In the genomic region with DNA sequence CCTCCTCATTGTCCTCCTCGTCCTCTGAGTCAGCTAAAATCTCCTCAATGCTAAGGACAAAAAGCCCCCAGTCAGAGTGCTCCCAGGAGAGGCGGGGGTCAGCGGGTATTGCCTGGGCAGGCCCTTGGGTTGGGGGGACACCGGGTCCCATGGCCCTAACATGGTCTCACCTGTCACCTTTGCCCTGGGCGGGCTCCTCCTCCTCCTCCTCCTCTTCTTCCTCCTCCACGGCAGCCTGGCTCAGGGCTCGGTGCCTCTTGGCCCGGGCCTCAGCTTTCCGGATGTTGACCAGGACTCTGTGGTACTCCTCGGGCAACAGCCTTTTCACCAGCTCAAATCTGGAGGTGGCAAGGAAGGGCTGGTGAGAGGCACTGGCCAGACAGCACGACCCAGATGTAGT, we compare ENCODE assay signal across 24 cellular contexts. TPM values are rescaled to one million over a fixed set of nuclear protein-coding genes. Genes with fewer than 3 reads are reported as not detected.
DNase-seq lines count a peak whose midpoint lies in the region; ATAC-seq and TF ChIP-seq lines count a peak whose summit lies in the region.
"Had no signal": no experiment of that assay in that cellular context is flagged by ENCODE, and none has a peak within 500 bp of the region (broad histone marks: within the 10 kb centered on the region; RNA-seq: fewer than 3 reads in every experiment).

No MANE protein-coding gene starts in this region.

- H3K4me3 ChIP-seq in left ventricle myocardium inferior (no peak overlapping the region), duodenal mucosa (ENCODE audit: low read depth in 1 of 2, low read length in 2 of 2) (no peak overlapping the region)
- H3K4me3 ChIP-seq: A549, gastrocnemius medialis, MG63 had no signal

- no peak overlapping the region for H3K9ac ChIP-seq in duodenal mucosa (ENCODE audit: low read depth in 1 of 2, low read length in 2 of 2)

- H3K4me1 ChIP-seq in left ventricle myocardium inferior: peaks cover 9% of the 10 kb centered on the region
- no peaks in the 10 kb centered on the region for H3K4me1 ChIP-seq in duodenal mucosa (ENCODE audit: control insufficient read depth in 1 of 2, insufficient read depth in 2 of 2, low read length in 2 of 2)
- H3K4me1 ChIP-seq: A549 had no signal

- H3K36me3 Mint-ChIP-seq in progenitor cell of endocrine pancreas (ENCODE audit: insufficient read depth): peaks cover 18% of the 10 kb centered on the region
- H3K36me3 Mint-ChIP-seq in CD4-positive, alpha-beta T cell (ENCODE audit: low read depth): peaks cover 65% of the 10 kb centered on the region

- no peaks in the 10 kb centered on the region for H3K27me3 Mint-ChIP-seq in progenitor cell of endocrine pancreas
- no peaks in the 10 kb centered on the region for H3K27me3 Mint-ChIP-seq in CD4-positive, alpha-beta T cell
- H3K27me3 Mint-ChIP-seq: activated T-helper 17 cell treated with anti-CD3 and anti-CD28 coated beads, Interleukin-2, amount 50 U/mL, for 72 hours had no signal

- DNase-seq in left ventricle myocardium inferior: no peak
- no peak for DNase-seq in left cardiac atrium
- DNase-seq in progenitor cell of endocrine pancreas (ENCODE audit: low spot score, unreplicated experiment): no peak
- DNase-seq in posterior vena cava (ENCODE audit: low spot score): no peak
- no peak for DNase-seq in SHP77 treated with DMSO at 0.1 percent for 48 hours (lab: John Stamatoyannopoulos, UW)
- no peak for DNase-seq in CD4-positive, alpha-beta T cell
- no peak for DNase-seq in LoVo (ENCODE audit: low spot score)
- DNase-seq: amniotic stem cell, COR-L47, cortex of kidney, DMS79 treated with DMSO at 0.1 percent for 48 hours, gastrocnemius medialis, GOT3, islet precursor cell, mammary epithelial cell, MG63, NCI-H1417, NCI-H2107, NCI-H446 treated with DMSO at 0.1 percent for 48 hours, T-helper 9 cell had no signal

- TF ChIP-seq CTCF in left ventricle myocardium inferior (IDR thresholded peaks at IDR 0.05; ENCODE audit: borderline replicate concordance) (no peak), progenitor cell of endocrine pancreas (IDR thresholded peaks at IDR 0.05; ENCODE audit: unreplicated experiment) (no peak)
- no peak for TF ChIP-seq CTCF in CD4-positive, alpha-beta T cell (IDR thresholded peaks at IDR 0.05)

- H3K9me3 ChIP-seq in left ventricle myocardium inferior (replicated peaks): no peaks in the 10 kb centered on the region
- no peaks in the 10 kb centered on the region for H3K9me3 ChIP-seq in duodenal mucosa (ENCODE audit: control insufficient read depth in 1 of 2, low read length in 2 of 2)
- H3K9me3 ChIP-seq in CD4-positive, alpha-beta T cell (ENCODE audit: control insufficient read depth, low read length): no peaks in the 10 kb centered on the region
- H3K9me3 ChIP-seq: A549, gastrocnemius medialis, MG63 had no signal

- CTCF ChIA-PET in CD4-positive, alpha-beta T cell (lab: Charles Lee): no interaction called here

- peaks cover 75% of the 10 kb centered on the region for H3K36me3 ChIP-seq in left ventricle myocardium inferior
- H3K36me3 ChIP-seq in duodenal mucosa (ENCODE audit: control insufficient read depth in 1 of 2, insufficient read depth in 2 of 2, low read length in 2 of 2): peaks cover 25 to 68% of the 10 kb centered on the region in 2 donors

- no peaks in the 10 kb centered on the region for H3K9me3 Mint-ChIP-seq in progenitor cell of endocrine pancreas (ENCODE audit: low read depth)
- H3K9me3 Mint-ChIP-seq in CD4-positive, alpha-beta T cell: no peaks in the 10 kb centered on the region
- H3K9me3 Mint-ChIP-seq: activated T-helper 17 cell treated with anti-CD3 and anti-CD28 coated beads, Interleukin-2, amount 50 U/mL, for 72 hours; WTC11 had no signal

- no peaks in the 10 kb centered on the region for H3K4me1 Mint-ChIP-seq in progenitor cell of endocrine pancreas (ENCODE audit: low read depth)
- H3K4me1 Mint-ChIP-seq in CD4-positive, alpha-beta T cell (ENCODE audit: low read depth): no peaks in the 10 kb centered on the region
- H3K4me1 Mint-ChIP-seq: activated T-helper 17 cell treated with anti-CD3 and anti-CD28 coated beads, Interleukin-2, amount 50 U/mL, for 72 hours had no signal

- H3K27ac Mint-ChIP-seq in progenitor cell of endocrine pancreas: peak overlapping the region; percentile 41
- H3K27ac Mint-ChIP-seq in CD4-positive, alpha-beta T cell: no peak overlapping the region
- H3K27ac Mint-ChIP-seq: activated T-helper 17 cell treated with anti-CD3 and anti-CD28 coated beads, Interleukin-2, amount 50 U/mL, for 72 hours; WTC11 had no signal

- no peak for ATAC-seq in left cardiac atrium
- no peak for ATAC-seq in CD4-positive, alpha-beta T cell (ENCODE audit: poor library complexity)
- ATAC-seq: A549; activated T-helper 17 cell treated with anti-CD3 and anti-CD28 coated beads, Interleukin-2, amount 50 U/mL, for 72 hours; gastrocnemius medialis; WTC11 had no signal

- intact Hi-C loops in left ventricle myocardium inferior (cut with micrococcal nuclease) (no loop called here), left cardiac atrium (cut with DNase I) (no loop called here), posterior vena cava (cut with DNase I) (no loop called here)
- intact Hi-C loops in CD4-positive, alpha-beta T cell (cut with DNase I, micrococcal nuclease): no loop called here

- H3K27ac ChIP-seq in left ventricle myocardium inferior (replicated peaks): peak overlapping the region; percentile 40
- peak overlapping the region; percentile 10 for H3K27ac ChIP-seq in duodenal mucosa (ENCODE audit: low read depth, low read length)
- no peak overlapping the region for H3K27ac ChIP-seq in CD4-positive, alpha-beta T cell (ENCODE audit: low read depth, low read length)
- H3K27ac ChIP-seq: A549 had no signal

- POLR2A ChIA-PET in CD4-positive, alpha-beta T cell (lab: Charles Lee): no interaction called here

- no peak overlapping the region for H3K4me3 Mint-ChIP-seq in progenitor cell of endocrine pancreas (ENCODE audit: low read depth)
- H3K4me3 Mint-ChIP-seq in CD4-positive, alpha-beta T cell: no peak overlapping the region
- H3K4me3 Mint-ChIP-seq: activated T-helper 17 cell treated with anti-CD3 and anti-CD28 coated beads, Interleukin-2, amount 50 U/mL, for 72 hours; WTC11 had no signal

- H3K27me3 ChIP-seq in left ventricle myocardium inferior (ENCODE audit: low read depth): no peaks in the 10 kb centered on the region
- no peaks in the 10 kb centered on the region for H3K27me3 ChIP-seq in duodenal mucosa (ENCODE audit: control insufficient read depth in 1 of 2, insufficient read depth in 2 of 2, low read length in 2 of 2)
- H3K27me3 ChIP-seq in CD4-positive, alpha-beta T cell (ENCODE audit: control insufficient read depth, insufficient read depth, low read length): no peaks in the 10 kb centered on the region
- H3K27me3 ChIP-seq: gastrocnemius medialis, MG63 had no signal

RNA-seq across cellular contexts. Expression of gene FRAT2, which starts 32.0 kb away (rescaled TPM):
- 5.9 TPM for total RNA-seq in left ventricle myocardium inferior
- 1 to 10 TPM; 4.9 to 7.6 TPM for total RNA-seq in left cardiac atrium
- total RNA-seq in progenitor cell of endocrine pancreas: 37.7 and 38.7 TPM in 2 replicates
- total RNA-seq in posterior vena cava: 1 to 10 TPM; 4.3 to 6.8 TPM
- 10 to 100 TPM; 27.0 to 27.6 TPM for total RNA-seq in CD4-positive, alpha-beta T cell

RNA-seq across cellular contexts. Expression of gene RRP12, which starts 34.6 kb away (rescaled TPM):
- total RNA-seq in left ventricle myocardium inferior: 15.2 TPM
- total RNA-seq in left cardiac atrium: 10 to 100 TPM in 1 of 2 donors, 1 to 10 TPM in 1; 7.6 to 27.2 TPM
- total RNA-seq in progenitor cell of endocrine pancreas: 33.5 and 36.6 TPM in 2 replicates
- 10 to 100 TPM; 16.7 to 25.9 TPM for total RNA-seq in posterior vena cava
- total RNA-seq in CD4-positive, alpha-beta T cell: 10 to 100 TPM; 84.2 to 87.6 TPM

RNA-seq across cellular contexts. Expression of gene FRAT1, which starts 47.5 kb away (rescaled TPM):
- total RNA-seq in left ventricle myocardium inferior: 4.2 TPM
- 1 to 10 TPM; 2.1 to 6.2 TPM for total RNA-seq in left cardiac atrium
- 15.7 and 16.7 TPM in 2 replicates for total RNA-seq in progenitor cell of endocrine pancreas
- 1 to 10 TPM; 2.1 to 4.2 TPM for total RNA-seq in posterior vena cava
- total RNA-seq in CD4-positive, alpha-beta T cell: 10 to 100 TPM; 45.2 to 45.5 TPM

RNA-seq across cellular contexts. Expression of gene PGAM1, which starts 59.4 kb away (rescaled TPM):
- total RNA-seq in left ventricle myocardium inferior (233 TPM), left cardiac atrium (100 to 1,000 TPM; 258 to 344 TPM), progenitor cell of endocrine pancreas (130 and 137 TPM in 2 replicates), posterior vena cava (100 to 1,000 TPM; 153 to 171 TPM)
- 10 to 100 TPM; 50.7 to 55.5 TPM for total RNA-seq in CD4-positive, alpha-beta T cell
